ENCODE assay signal across 8 cellular contexts in genomic region chr20:25696384-25697131, GRCh38. TPM values are rescaled to one million over a fixed set of nuclear protein-coding genes. Genes with fewer than 3 reads are reported as not detected.
DNase-seq lines count a peak whose midpoint lies in the region; TF ChIP-seq lines count a peak whose summit lies in the region.

TSS of gene ZNF337 (minus strand) at chr20:25696853. CDS start at chr20:25686417, 10,436 bp downstream.

- no peaks in the 10 kb centered on the region for H3K27me3 Mint-ChIP-seq in HFFc6 (ENCODE audit: insufficient read depth)
- peaks cover 4% of the 10 kb centered on the region for H3K27me3 Mint-ChIP-seq in activated naive CD4-positive, alpha-beta T cell treated with anti-CD3 and anti-CD28 coated beads, Interleukin-2, amount 10 ng/mL, durations not matched to agents 7 days and 5 days

- H3K9me3 ChIP-seq in SK-N-MC (ENCODE audit: low read depth, low read length): peaks cover 4% of the 10 kb centered on the region; the same call in 1 of the 2 replicates

- peak within 1 kb of the TSS; percentile 86 for H3K9ac ChIP-seq in SK-N-MC (ENCODE audit: insufficient read length)

- peaks cover 31% of the 10 kb centered on the region for H3K9me3 Mint-ChIP-seq in HFFc6
- H3K9me3 Mint-ChIP-seq in activated naive CD4-positive, alpha-beta T cell treated with anti-CD3 and anti-CD28 coated beads, Interleukin-2, amount 10 ng/mL, durations not matched to agents 7 days and 5 days: peaks cover 15% of the 10 kb centered on the region

- H3K36me3 Mint-ChIP-seq in HFFc6 (ENCODE audit: low read depth): peaks cover 32% of the 10 kb centered on the region
- peaks cover 32% of the 10 kb centered on the region for H3K36me3 Mint-ChIP-seq in activated naive CD4-positive, alpha-beta T cell treated with anti-CD3 and anti-CD28 coated beads, Interleukin-2, amount 10 ng/mL, durations not matched to agents 7 days and 5 days

- peaks cover 40% of the 10 kb centered on the region for H3K4me1 Mint-ChIP-seq in HFFc6 (ENCODE audit: low read depth)
- peaks cover 41% of the 10 kb centered on the region for H3K4me1 Mint-ChIP-seq in activated naive CD4-positive, alpha-beta T cell treated with anti-CD3 and anti-CD28 coated beads, Interleukin-2, amount 10 ng/mL, durations not matched to agents 7 days and 5 days

- peak; percentile 17 for TF ChIP-seq CTCF in GM06990 (IDR thresholded peaks at IDR 0.05; ENCODE audit: insufficient read depth, low read length, poor library complexity, severe bottlenecking)
- TF ChIP-seq CTCF in HFFc6 (IDR thresholded peaks at IDR 0.05): peak; percentile 61; the same call in 1 of the 2 replicates
- TF ChIP-seq CTCF in NB4 (IDR thresholded peaks at IDR 0.05; ENCODE audit: low read depth, low read length): no peak

- peak within 1 kb of the TSS; percentile 98 for H3K4me3 ChIP-seq in GM06990 (replicated peaks; ENCODE audit: low read depth, low read length)
- H3K4me3 ChIP-seq in NB4 (ENCODE audit: low read depth, low read length): peak within 1 kb of the TSS; percentile 89
- H3K4me3 ChIP-seq in SK-N-MC: peak within 1 kb of the TSS; percentile 90

- CTCF ChIA-PET in activated naive CD4-positive, alpha-beta T cell treated with anti-CD3 and anti-CD28 coated beads, Interleukin-2, amount 10 ng/mL, durations not matched to agents 7 days and 5 days (lab: Charles Lee): no interaction called here

- no peaks in the 10 kb centered on the region for H3K27me3 ChIP-seq in GM06990 (replicated peaks; ENCODE audit: control insufficient read depth, insufficient read depth, low read length)

- no peak within 1 kb of the TSS; the same call in 1 of the 2 replicates for H3K27ac ChIP-seq in SK-N-MC

- H3K4me3 Mint-ChIP-seq in HFFc6: peak within 1 kb of the TSS; percentile 92
- H3K4me3 Mint-ChIP-seq in activated naive CD4-positive, alpha-beta T cell treated with anti-CD3 and anti-CD28 coated beads, Interleukin-2, amount 10 ng/mL, durations not matched to agents 7 days and 5 days: peak within 1 kb of the TSS; percentile 94

- DNase-seq in GM06990 (ENCODE audit: extremely low read depth, insufficient read length) (peak; percentile 96), HFFc6 (peak; percentile 94), NB4 (ENCODE audit: low read depth) (peak; percentile 97), SK-N-MC (ENCODE audit: low read depth, low spot score) (peak; percentile 51), germinal center (ENCODE audit: low spot score) (peak; percentile 89), non-pigmented ciliary epithelial cell (ENCODE audit: low read depth) (peak; percentile 72), superior temporal gyrus (ENCODE audit: extremely low spot score) (peak; percentile 95)
- DNase-seq in activated naive CD4-positive, alpha-beta T cell treated with anti-CD3 and anti-CD28 coated beads, Interleukin-2, amount 10 ng/mL, durations not matched to agents 7 days and 5 days: peak; percentile 96

- peak; percentile 68 for TF ChIP-seq POLR2A in NB4 (IDR thresholded peaks at IDR 0.05; ENCODE audit: extremely low read depth, insufficient read length)

- H3K27ac Mint-ChIP-seq in HFFc6: peak within 1 kb of the TSS; percentile 86
- peak within 1 kb of the TSS; percentile 92 for H3K27ac Mint-ChIP-seq in activated naive CD4-positive, alpha-beta T cell treated with anti-CD3 and anti-CD28 coated beads, Interleukin-2, amount 10 ng/mL, durations not matched to agents 7 days and 5 days

- H3K36me3 ChIP-seq in GM06990 (ENCODE audit: control insufficient read depth, insufficient read depth, low read length) (no peaks in the 10 kb centered on the region), SK-N-MC (ENCODE audit: insufficient read depth, low read length) (peaks cover 11% of the 10 kb centered on the region)

RNA-seq across cellular contexts. Expression of gene ZNF337, which starts in this region (rescaled TPM):
- 10 to 100 TPM in 2 of 6 experiments, 1 to 10 TPM in 4; 8.2 to 11.3 (median 9.2) TPM for total RNA-seq in HFFc6 (2021; fragmentation: NEBNext Ultra II Directional; extraction: Animal tissue kit (Norgen Biotek cat#: 25700))
